ENCODE assay signal across 2 cellular contexts in genomic region chr2:187535381-187535780, GRCh38. TPM values are rescaled to one million over a fixed set of nuclear protein-coding genes. Genes with fewer than 3 reads are reported as not detected.
"Had no signal": no experiment of that assay in that cellular context is flagged by ENCODE, and none has a peak within 500 bp of the region (broad histone marks: within the 10 kb centered on the region; RNA-seq: fewer than 3 reads in every experiment).

No MANE protein-coding gene starts in this region.

RNA-seq across cellular contexts. Expression of gene TFPI, which starts 18.9 kb away (rescaled TPM):
- total RNA-seq: naive thymus-derived CD8-positive, alpha-beta T cell had no signal
- polyA plus RNA-seq: naive thymus-derived CD4-positive, alpha-beta T cell; naive thymus-derived CD8-positive, alpha-beta T cell had no signal
